Comparison of ENCODE assay signal across 29 cellular contexts in genomic region chr18:59395226-59396175, GRCh38. TPM values are rescaled to one million over a fixed set of nuclear protein-coding genes. Genes with fewer than 3 reads are reported as not detected.
DNase-seq lines count a peak whose midpoint lies in the region; ATAC-seq and TF ChIP-seq lines count a peak whose summit lies in the region.
"Had no signal": no experiment of that assay in that cellular context is flagged by ENCODE, and none has a peak within 500 bp of the region (broad histone marks: within the 10 kb centered on the region; RNA-seq: fewer than 3 reads in every experiment).

No MANE protein-coding gene starts in this region.

- H3K27ac ChIP-seq in right atrium auricular region = no peak overlapping the region
- H3K27ac ChIP-seq: A549, coronary artery, parathyroid adenoma, thoracic aorta had no signal

- no peaks in the 10 kb centered on the region for H3K9me3 ChIP-seq in right atrium auricular region
- H3K9me3 ChIP-seq: A549, mucosa of descending colon, thoracic aorta had no signal

- H3K36me3 Mint-ChIP-seq in activated CD8-positive, alpha-beta T cell treated with anti-CD3 and anti-CD28 coated beads for 36 hours (ENCODE audit: low read depth) = no peaks in the 10 kb centered on the region
- H3K36me3 Mint-ChIP-seq in activated CD8-positive, alpha-beta T cell treated with anti-CD3 and anti-CD28 coated beads, Interleukin-2, amount 10 ng/mL, durations not matched to agents 7 days and 5 days (ENCODE audit: low read depth) = no peaks in the 10 kb centered on the region
- no peaks in the 10 kb centered on the region for H3K36me3 Mint-ChIP-seq in activated naive CD8-positive, alpha-beta T cell treated with anti-CD3 and anti-CD28 coated beads for 36 hours
- H3K36me3 Mint-ChIP-seq: activated naive CD8-positive, alpha-beta T cell had no signal

- DNase-seq in activated CD8-positive, alpha-beta T cell treated with anti-CD3 and anti-CD28 coated beads for 36 hours = peak; percentile 19
- DNase-seq in activated CD8-positive, alpha-beta T cell treated with anti-CD3 and anti-CD28 coated beads, Interleukin-2, amount 10 ng/mL, durations not matched to agents 7 days and 5 days = no peak
- DNase-seq in NCI-H146 (lab: John Stamatoyannopoulos, UW) (peak; percentile 48), retina (peak; percentile 30), EL (no peak), right atrium auricular region (ENCODE audit: low spot score) (no peak)
- peak; percentile 4 for DNase-seq in activated naive CD8-positive, alpha-beta T cell treated with anti-CD3 and anti-CD28 coated beads for 36 hours
- DNase-seq: activated CD4-positive, alpha-beta T cell treated with anti-CD3 and anti-CD28 coated beads for 1 hour; activated effector memory CD4-positive, alpha-beta T cell treated with anti-CD3 and anti-CD28 coated beads, Interleukin-2, amount 50 U/mL, for 16 hours; activated T-cell treated with anti-CD3 and anti-CD28 coated beads, Interleukin-2, amount 50 U/mL, for 24 hours; aorta; CD4-positive, alpha-beta T cell; DMS 273 treated with DMSO at 0.1 percent for 48 hours; effector memory CD4-positive, alpha-beta T cell; Karpas-422; mammary epithelial cell; mucosa of descending colon; NCI-H1694 treated with DMSO at 0.1 percent for 48 hours; PC-3; small intestine; stimulated activated naive CD4-positive, alpha-beta T cell treated with Interleukin-2 at 50 U/mL for 16 hours had no signal

- intact Hi-C loops in activated CD8-positive, alpha-beta T cell treated with anti-CD3 and anti-CD28 coated beads for 36 hours (cut with micrococcal nuclease) = no loop called here

- CTCF ChIA-PET in activated CD8-positive, alpha-beta T cell treated with anti-CD3 and anti-CD28 coated beads for 36 hours (lab: Charles Lee) = interaction anchor here (0.6 to 1.3 kb wide), 3 partner anchors 87 to 146 kb away, joined by 3 to 5 read pairs (median 4); no protein-coding TSS in a partner anchor
- CTCF ChIA-PET in activated CD8-positive, alpha-beta T cell treated with anti-CD3 and anti-CD28 coated beads, Interleukin-2, amount 10 ng/mL, durations not matched to agents 7 days and 5 days (lab: Charles Lee) = interaction anchor here (0.7 kb wide), 1 partner anchor 9 kb away, joined by 3 read pairs; no protein-coding TSS in a partner anchor

- no peaks in the 10 kb centered on the region for H3K36me3 ChIP-seq in right atrium auricular region
- H3K36me3 ChIP-seq: thoracic aorta had no signal

- H3K4me3 ChIP-seq in right atrium auricular region = no peak overlapping the region
- H3K4me3 ChIP-seq: A549, coronary artery, mucosa of descending colon, SK-N-MC, thoracic aorta had no signal

- peaks cover 27% of the 10 kb centered on the region for H3K27me3 Mint-ChIP-seq in activated CD8-positive, alpha-beta T cell treated with anti-CD3 and anti-CD28 coated beads for 36 hours
- H3K27me3 Mint-ChIP-seq in activated CD8-positive, alpha-beta T cell treated with anti-CD3 and anti-CD28 coated beads, Interleukin-2, amount 10 ng/mL, durations not matched to agents 7 days and 5 days (ENCODE audit: low read depth) = peaks cover 20% of the 10 kb centered on the region
- peaks cover 30% of the 10 kb centered on the region for H3K27me3 Mint-ChIP-seq in activated naive CD8-positive, alpha-beta T cell treated with anti-CD3 and anti-CD28 coated beads for 36 hours

- no peak overlapping the region for H3K4me3 Mint-ChIP-seq in activated CD8-positive, alpha-beta T cell treated with anti-CD3 and anti-CD28 coated beads for 36 hours
- no peak overlapping the region for H3K4me3 Mint-ChIP-seq in activated CD8-positive, alpha-beta T cell treated with anti-CD3 and anti-CD28 coated beads, Interleukin-2, amount 10 ng/mL, durations not matched to agents 7 days and 5 days
- no peak overlapping the region for H3K4me3 Mint-ChIP-seq in activated naive CD8-positive, alpha-beta T cell treated with anti-CD3 and anti-CD28 coated beads for 36 hours
- H3K4me3 Mint-ChIP-seq: activated naive CD8-positive, alpha-beta T cell; activated T-cell treated with anti-CD3 and anti-CD28 coated beads, Interleukin-2, amount 50 U/mL, for 24 hours; CD4-positive, alpha-beta T cell had no signal

- POLR2A ChIA-PET in activated CD8-positive, alpha-beta T cell treated with anti-CD3 and anti-CD28 coated beads for 36 hours (lab: Charles Lee) = interaction anchor here (0.6 kb wide), 1 partner anchor 144 kb away, joined by 3 read pairs; no protein-coding TSS in a partner anchor
- POLR2A ChIA-PET in activated CD8-positive, alpha-beta T cell treated with anti-CD3 and anti-CD28 coated beads, Interleukin-2, amount 10 ng/mL, durations not matched to agents 7 days and 5 days (lab: Charles Lee) = no interaction called here

- H3K27me3 ChIP-seq in right atrium auricular region = no peaks in the 10 kb centered on the region

- ATAC-seq in activated CD8-positive, alpha-beta T cell treated with anti-CD3 and anti-CD28 coated beads for 36 hours = peak; percentile 34
- no peak for ATAC-seq in activated CD8-positive, alpha-beta T cell treated with anti-CD3 and anti-CD28 coated beads, Interleukin-2, amount 10 ng/mL, durations not matched to agents 7 days and 5 days
- ATAC-seq in GM21786 (IDR thresholded peaks at IDR 0.05; ENCODE audit: unreplicated experiment) = no peak
- ATAC-seq: A549, HepG2, mucosa of descending colon, PC-3 had no signal

- H3K4me1 ChIP-seq in right atrium auricular region = no peaks in the 10 kb centered on the region
- H3K4me1 ChIP-seq: A549, parathyroid adenoma had no signal

- H3K27ac Mint-ChIP-seq in activated CD8-positive, alpha-beta T cell treated with anti-CD3 and anti-CD28 coated beads for 36 hours = no peak overlapping the region
- no peak overlapping the region for H3K27ac Mint-ChIP-seq in activated CD8-positive, alpha-beta T cell treated with anti-CD3 and anti-CD28 coated beads, Interleukin-2, amount 10 ng/mL, durations not matched to agents 7 days and 5 days
- H3K27ac Mint-ChIP-seq in activated naive CD8-positive, alpha-beta T cell treated with anti-CD3 and anti-CD28 coated beads for 36 hours = no peak overlapping the region
- H3K27ac Mint-ChIP-seq: activated naive CD8-positive, alpha-beta T cell; activated T-cell treated with anti-CD3 and anti-CD28 coated beads, Interleukin-2, amount 50 U/mL, for 24 hours; CD4-positive, alpha-beta T cell had no signal

- peaks cover 9% of the 10 kb centered on the region for H3K4me1 Mint-ChIP-seq in activated CD8-positive, alpha-beta T cell treated with anti-CD3 and anti-CD28 coated beads for 36 hours (ENCODE audit: low read depth)
- peaks cover 14% of the 10 kb centered on the region for H3K4me1 Mint-ChIP-seq in activated CD8-positive, alpha-beta T cell treated with anti-CD3 and anti-CD28 coated beads, Interleukin-2, amount 10 ng/mL, durations not matched to agents 7 days and 5 days (ENCODE audit: low read depth)
- peaks cover 7% of the 10 kb centered on the region for H3K4me1 Mint-ChIP-seq in activated naive CD8-positive, alpha-beta T cell treated with anti-CD3 and anti-CD28 coated beads for 36 hours

- no peaks in the 10 kb centered on the region for H3K9me3 Mint-ChIP-seq in activated CD8-positive, alpha-beta T cell treated with anti-CD3 and anti-CD28 coated beads for 36 hours
- H3K9me3 Mint-ChIP-seq in activated CD8-positive, alpha-beta T cell treated with anti-CD3 and anti-CD28 coated beads, Interleukin-2, amount 10 ng/mL, durations not matched to agents 7 days and 5 days (ENCODE audit: insufficient read depth) = no peaks in the 10 kb centered on the region
- H3K9me3 Mint-ChIP-seq in activated naive CD8-positive, alpha-beta T cell treated with anti-CD3 and anti-CD28 coated beads for 36 hours = no peaks in the 10 kb centered on the region
- H3K9me3 Mint-ChIP-seq: activated T-cell treated with anti-CD3 and anti-CD28 coated beads, Interleukin-2, amount 50 U/mL, for 24 hours; CD4-positive, alpha-beta T cell had no signal

- no peak for TF ChIP-seq CTCF in activated CD8-positive, alpha-beta T cell treated with anti-CD3 and anti-CD28 coated beads for 36 hours (IDR thresholded peaks at IDR 0.05)
- no peak for TF ChIP-seq CTCF in right atrium auricular region (IDR thresholded peaks at IDR 0.05)

RNA-seq across cellular contexts. Expression of gene LMAN1, which starts 36.4 kb away (rescaled TPM):
- 100 to 1,000 TPM; 126 to 140 TPM for total RNA-seq in activated CD8-positive, alpha-beta T cell treated with anti-CD3 and anti-CD28 coated beads for 36 hours
- 10 to 100 TPM; 57.2 to 59.1 TPM for total RNA-seq in activated CD8-positive, alpha-beta T cell treated with anti-CD3 and anti-CD28 coated beads, Interleukin-2, amount 10 ng/mL, durations not matched to agents 7 days and 5 days
- total RNA-seq in activated naive CD8-positive, alpha-beta T cell treated with anti-CD3 and anti-CD28 coated beads for 36 hours = 100 to 1,000 TPM; 118 TPM
- 100 to 1,000 TPM in 1 of 2 donors, 10 to 100 TPM in 1; 69.0 to 107 TPM for total RNA-seq in right atrium auricular region

Comparison
In these comparisons a context has a peak if more than half of its experiments do, and no peak if none do; other contexts are left out.
1. DNase-seq: peak in activated CD8-positive, alpha-beta T cell treated with anti-CD3 and anti-CD28 coated beads for 36 hours (single experiment), NCI-H146 (single experiment), activated naive CD8-positive, alpha-beta T cell treated with anti-CD3 and anti-CD28 coated beads for 36 hours (single experiment) and retina (single experiment); none in activated CD8-positive, alpha-beta T cell treated with anti-CD3 and anti-CD28 coated beads, Interleukin-2, amount 10 ng/mL, durations not matched to agents 7 days and 5 days (single experiment), EL (single experiment) and right atrium auricular region (single experiment).